ENCODE assay signal across 19 cellular contexts in the genomic region with DNA sequence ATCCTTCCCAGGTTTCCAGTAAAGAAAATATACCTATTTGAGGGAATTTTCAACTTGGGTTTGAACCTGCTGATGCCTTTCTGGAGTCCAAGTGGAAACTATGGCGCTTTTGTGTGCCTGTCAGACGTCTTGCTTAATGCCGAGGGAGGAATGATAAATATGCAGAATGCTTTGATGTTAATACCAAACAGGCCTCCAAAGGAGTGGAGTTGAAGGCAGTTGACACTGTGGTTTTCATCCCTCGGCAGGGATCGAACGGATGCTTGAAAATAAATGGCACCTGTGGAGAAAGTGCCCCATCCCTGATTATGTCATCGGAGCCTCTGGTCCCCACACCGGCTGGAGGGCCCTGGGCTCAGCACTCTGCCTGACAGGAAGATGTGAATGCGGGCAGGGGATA.
"Had no signal": no experiment of that assay in that cellular context is flagged by ENCODE, and none has a peak within 500 bp of the region (broad histone marks: within the 10 kb centered on the region; RNA-seq: fewer than 3 reads in every experiment).

No MANE protein-coding gene starts in this region.

- H3K4me1 Mint-ChIP-seq: activated naive CD8-positive, alpha-beta T cell treated with anti-CD3 and anti-CD28 coated beads for 36 hours had no signal

- H3K36me3 Mint-ChIP-seq: activated naive CD8-positive, alpha-beta T cell treated with anti-CD3 and anti-CD28 coated beads for 36 hours; natural killer cell treated with Interleukin-12 subunit alpha and Interleukin-12 subunit beta and Interleukin-15 and Interleukin-18, amount 100 ng/mL, for 72 hours; WTC11 had no signal

- H3K4me3 Mint-ChIP-seq: activated naive CD8-positive, alpha-beta T cell treated with anti-CD3 and anti-CD28 coated beads for 36 hours; natural killer cell treated with Interleukin-12 subunit alpha and Interleukin-12 subunit beta and Interleukin-15 and Interleukin-18, amount 100 ng/mL, for 72 hours; stimulated activated naive CD8-positive, alpha-beta T cell treated with anti-CD3 and anti-CD28 coated beads, Interleukin-15, Interleukin-2, amounts not matched to agents 100 ng/mL and 50 ng/mL, for 24 hours; WTC11 had no signal

- H3K27ac ChIP-seq: breast epithelium, colonic mucosa, dorsolateral prefrontal cortex, esophagus squamous epithelium, gastrocnemius medialis, neutrophil, pancreas, psoas muscle, right atrium auricular region, skin epidermis, thyroid gland had no signal

- H3K36me3 ChIP-seq: breast epithelium, colonic mucosa, esophagus squamous epithelium, gastrocnemius medialis, neutrophil, pancreas, right atrium auricular region, thyroid gland had no signal

- DNase-seq: activated naive CD8-positive, alpha-beta T cell treated with anti-CD3 and anti-CD28 coated beads for 36 hours; colonic mucosa; dorsolateral prefrontal cortex; esophagus squamous epithelium; gastrocnemius medialis; hypothalamus; pancreas; psoas muscle; stimulated activated CD4-positive, alpha-beta T cell treated with anti-CD3 and anti-CD28 coated beads, Interleukin-1b, Interleukin-23, amount 100 ng/mL, for 48 hours; substantia nigra; T1000; thyroid gland had no signal

- H3K27me3 ChIP-seq: breast epithelium, colonic mucosa, gastrocnemius medialis, pancreas, right atrium auricular region, thyroid gland had no signal

- H3K27me3 Mint-ChIP-seq: activated naive CD8-positive, alpha-beta T cell treated with anti-CD3 and anti-CD28 coated beads for 36 hours had no signal

- H3K4me1 ChIP-seq: breast epithelium, colonic mucosa, esophagus squamous epithelium, gastrocnemius medialis, pancreas, psoas muscle, right atrium auricular region, thyroid gland had no signal

- H3K4me3 ChIP-seq: breast epithelium, colonic mucosa, dorsolateral prefrontal cortex, esophagus squamous epithelium, gastrocnemius medialis, pancreas, psoas muscle, right atrium auricular region, skin epidermis, thyroid gland had no signal

- H3K27ac Mint-ChIP-seq: activated naive CD8-positive, alpha-beta T cell treated with anti-CD3 and anti-CD28 coated beads for 36 hours; natural killer cell treated with Interleukin-12 subunit alpha and Interleukin-12 subunit beta and Interleukin-15 and Interleukin-18, amount 100 ng/mL, for 72 hours; stimulated activated naive CD8-positive, alpha-beta T cell treated with anti-CD3 and anti-CD28 coated beads, Interleukin-15, Interleukin-2, amounts not matched to agents 100 ng/mL and 50 ng/mL, for 24 hours; WTC11 had no signal

- H3K9me3 ChIP-seq: breast epithelium, colonic mucosa, esophagus squamous epithelium, gastrocnemius medialis, neutrophil, pancreas, psoas muscle, right atrium auricular region, thyroid gland had no signal

- ATAC-seq: gastrocnemius medialis; natural killer cell treated with Interleukin-12 subunit alpha and Interleukin-12 subunit beta and Interleukin-15 and Interleukin-18, amount 100 ng/mL, for 72 hours; pancreas; psoas muscle; WTC11 had no signal

- H3K9me3 Mint-ChIP-seq: activated naive CD8-positive, alpha-beta T cell treated with anti-CD3 and anti-CD28 coated beads for 36 hours; natural killer cell treated with Interleukin-12 subunit alpha and Interleukin-12 subunit beta and Interleukin-15 and Interleukin-18, amount 100 ng/mL, for 72 hours; stimulated activated naive CD8-positive, alpha-beta T cell treated with anti-CD3 and anti-CD28 coated beads, Interleukin-15, Interleukin-2, amounts not matched to agents 100 ng/mL and 50 ng/mL, for 24 hours; WTC11 had no signal
